1 cellular context compared by ENCODE assay signal in genomic region chr2:88216641-88217040, GRCh38.
TF ChIP-seq lines count a peak whose summit lies in the region.

No MANE protein-coding gene starts in this region.

TF ChIP-seq in H1, 55 proteins besides CTCF, POLR2A, EP300 and RAD21:
- TF ChIP-seq ZNF274 (IDR thresholded peaks at IDR 0.05; ENCODE audit: borderline replicate concordance, extremely low read depth, low read length) (no peak), TEAD4 (IDR thresholded peaks at IDR 0.05; ENCODE audit: low read depth, low read length) (no peak)
